14 cellular contexts compared by ENCODE assay signal in the genomic region with DNA sequence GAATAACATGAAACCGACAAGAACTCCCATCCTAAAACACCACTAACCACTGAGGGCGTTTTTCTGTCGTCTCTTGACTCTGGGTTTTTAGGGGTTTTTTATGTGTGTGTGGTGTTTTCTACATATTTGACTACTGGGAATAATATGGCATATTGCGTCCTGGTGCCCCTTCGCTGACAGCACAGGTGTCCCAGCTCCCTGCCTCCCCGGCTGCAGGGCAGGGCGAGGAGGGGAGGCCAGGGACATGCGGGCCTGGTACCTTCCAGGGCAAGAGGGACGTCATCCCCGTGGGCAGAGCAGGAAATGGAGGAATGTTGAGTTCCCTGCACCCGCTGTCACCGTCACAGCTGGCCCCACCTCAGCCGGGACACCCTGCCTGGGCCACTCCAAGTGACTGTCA. TPM values are rescaled to one million over a fixed set of nuclear protein-coding genes. Genes with fewer than 3 reads are reported as not detected.
DNase-seq lines count a peak whose midpoint lies in the region; ATAC-seq and TF ChIP-seq lines count a peak whose summit lies in the region.
"Had no signal": no experiment of that assay in that cellular context is flagged by ENCODE, and none has a peak within 500 bp of the region (broad histone marks: within the 10 kb centered on the region; RNA-seq: fewer than 3 reads in every experiment).

No MANE protein-coding gene starts in this region.

- H3K36me3 Mint-ChIP-seq in memory B cell = no peaks in the 10 kb centered on the region
- H3K36me3 Mint-ChIP-seq in type B pancreatic cell = no peaks in the 10 kb centered on the region
- H3K36me3 Mint-ChIP-seq: immature natural killer cell had no signal

- peaks cover 92% of the 10 kb centered on the region for H3K79me2 ChIP-seq in mammary epithelial cell (ENCODE audit: insufficient read depth, low read length)
- H3K79me2 ChIP-seq in SU-DHL-6 (ENCODE audit: insufficient read depth, low read length) = peaks cover 54% of the 10 kb centered on the region

- peak; percentile 39 for ATAC-seq in memory B cell (ENCODE audit: low read depth)

- CTCF ChIA-PET in mammary epithelial cell (lab: Charles Lee; ENCODE audit: low non-redundant PET) = no interaction called here

- no peaks in the 10 kb centered on the region for H3K27me3 Mint-ChIP-seq in memory B cell
- H3K27me3 Mint-ChIP-seq in type B pancreatic cell = no peaks in the 10 kb centered on the region

- TF ChIP-seq CTCF in mammary epithelial cell (conservative IDR thresholded peaks at IDR 0.05 in 1 of 2, IDR thresholded peaks at IDR 0.05 in 1 of 2; ENCODE audit: extremely low read depth in 1 of 2, insufficient read depth in 1 of 2, low read depth in 1 of 2, low read length in 2 of 2) = no peak
- no peak for TF ChIP-seq CTCF in breast epithelium (IDR thresholded peaks at IDR 0.05)
- no peak for TF ChIP-seq CTCF in SU-DHL-6 (IDR thresholded peaks at IDR 0.05; ENCODE audit: insufficient read depth, low read length, poor library complexity, severe bottlenecking)
- no peak for TF ChIP-seq CTCF in type B pancreatic cell (conservative IDR thresholded peaks at IDR 0.05)

- no peak for TF ChIP-seq POLR2A in breast epithelium (IDR thresholded peaks at IDR 0.05)

- H3K27ac Mint-ChIP-seq in memory B cell (peak overlapping the region; percentile 95), type B pancreatic cell (peak overlapping the region; percentile 94)

- H3K9ac ChIP-seq in mammary epithelial cell (ENCODE audit: insufficient read depth, low read length) (no peak overlapping the region), SU-DHL-6 (ENCODE audit: low read length) (peak overlapping the region; percentile 69)

- H3K27ac ChIP-seq in mammary epithelial cell (ENCODE audit: insufficient read depth, low read depth, low read length) = no peak overlapping the region
- H3K27ac ChIP-seq in breast epithelium = no peak overlapping the region
- peak overlapping the region; percentile 99 for H3K27ac ChIP-seq in SU-DHL-6 (ENCODE audit: low read depth, low read length)
- H3K27ac ChIP-seq: HL-60 had no signal

- H3K4me2 ChIP-seq in mammary epithelial cell (ENCODE audit: insufficient read depth, low read depth, low read length) = peak overlapping the region; percentile 30
- H3K4me2 ChIP-seq in SU-DHL-6 (ENCODE audit: low read depth, low read length, poor library complexity, severe bottlenecking) = peak overlapping the region; percentile 89

- DNase-seq in mammary epithelial cell (no peak), breast epithelium (ENCODE audit: low spot score in 2 of 2) (no peak), memory B cell (ENCODE audit: low spot score in 2 of 2) (no peak), type B pancreatic cell (ENCODE audit: extremely low spot score, unreplicated experiment) (no peak), islet precursor cell (no peak), kidney glomerular epithelial cell (lab: John Stamatoyannopoulos, UW) (no peak), SHP77 treated with DMSO at 0.1 percent for 48 hours (lab: John Stamatoyannopoulos, UW) (no peak)
- DNase-seq: ACHN; dermis blood vessel endothelial cell; immature natural killer cell; nucleus accumbens; stimulated activated CD4-positive, alpha-beta T cell treated with anti-CD3 and anti-CD28 coated beads, Interleukin-12 subunit alpha, Interleukin-12 subunit beta, amount 100 ng/mL, for 4 hours had no signal

- H3K36me3 ChIP-seq in mammary epithelial cell (ENCODE audit: insufficient read depth, low read length) = no peaks in the 10 kb centered on the region
- H3K36me3 ChIP-seq in breast epithelium = no peaks in the 10 kb centered on the region
- H3K36me3 ChIP-seq in SU-DHL-6 (ENCODE audit: low read length) = no peaks in the 10 kb centered on the region

- H3K4me1 Mint-ChIP-seq in memory B cell (peaks cover 63% of the 10 kb centered on the region), type B pancreatic cell (ENCODE audit: unreplicated experiment) (peaks cover 48% of the 10 kb centered on the region)

- H3K4me3 Mint-ChIP-seq in memory B cell (peak overlapping the region; percentile 75), type B pancreatic cell (peak overlapping the region; percentile 59)
- H3K4me3 Mint-ChIP-seq: immature natural killer cell had no signal

- H2AFZ ChIP-seq in mammary epithelial cell (ENCODE audit: low read depth, low read length) (no peak overlapping the region), SU-DHL-6 (ENCODE audit: low read depth, low read length, severe bottlenecking) (no peak overlapping the region)

- H3K4me1 ChIP-seq in mammary epithelial cell (ENCODE audit: insufficient read depth, low read length) (peaks cover 30% of the 10 kb centered on the region), breast epithelium (peaks cover 2 to 10% of the 10 kb centered on the region in 2 donors)

- H3K9me3 ChIP-seq in mammary epithelial cell (replicated peaks; ENCODE audit: insufficient read depth, low read length) (no peaks in the 10 kb centered on the region), breast epithelium (no peaks in the 10 kb centered on the region), SU-DHL-6 (ENCODE audit: insufficient read depth, low read length) (no peaks in the 10 kb centered on the region)

- H3K27me3 ChIP-seq in mammary epithelial cell (ENCODE audit: insufficient read depth, low read length) (no peaks in the 10 kb centered on the region), breast epithelium (no peaks in the 10 kb centered on the region), SU-DHL-6 (ENCODE audit: low read length) (no peaks in the 10 kb centered on the region)

- in situ Hi-C loops in mammary epithelial cell (cut with MboI; ENCODE audit: low sequenced_read_pairs in 2 of 2) = no loop called here

- H3F3A ChIP-seq in SU-DHL-6 (ENCODE audit: insufficient read depth) = peaks cover 55% of the 10 kb centered on the region

- no TSS peak for BruUV-seq in mammary epithelial cell (replicated peaks; lab: Mats Ljungman, UMichigan)

- H4K20me1 ChIP-seq in mammary epithelial cell (ENCODE audit: insufficient read depth, low read length) = peaks cover 13% of the 10 kb centered on the region
- H4K20me1 ChIP-seq in SU-DHL-6 (ENCODE audit: low read depth, low read length) = no peaks in the 10 kb centered on the region

- intact Hi-C loops in mammary epithelial cell (cut with micrococcal nuclease) (no loop called here), breast epithelium (cut with DNase I; ENCODE audit: low total_unique reads) (no loop called here)

- no peak overlapping the region for H3K4me3 ChIP-seq in mammary epithelial cell (replicated peaks in 1 of 3; ENCODE audit: insufficient read depth in 1 of 3, low read depth in 2 of 3, low read length in 3 of 3)
- H3K4me3 ChIP-seq in breast epithelium = no peak overlapping the region
- H3K4me3 ChIP-seq in SU-DHL-6 (ENCODE audit: insufficient read depth, low read length, poor library complexity, severe bottlenecking) = no peak overlapping the region

- dilution Hi-C loops in mammary epithelial cell (cut with HindIII; ENCODE audit: low sequenced_read_pairs) = no loop called here

- H3K9me3 Mint-ChIP-seq in memory B cell (no peaks in the 10 kb centered on the region), type B pancreatic cell (no peaks in the 10 kb centered on the region)
- H3K9me3 Mint-ChIP-seq: immature natural killer cell had no signal

- no peaks in the 10 kb centered on the region for H3K9me2 ChIP-seq in SU-DHL-6 (replicated peaks; ENCODE audit: insufficient read depth, low read length)

- WGBS in mammary epithelial cell (ENCODE audit: low coverage, missing lambda C conversion rate) = 43% methylated on average over 11 of the region's 13 CpGs

RNA-seq across cellular contexts. Expression of gene VAV2, which starts 34.8 kb away (rescaled TPM):
- total RNA-seq in mammary epithelial cell (10 to 100 TPM; 32.5 to 60.1 TPM), breast epithelium (1 to 10 TPM; 5.3 to 9.5 (median 8.8) TPM), type B pancreatic cell (ENCODE audit: low replicate concordance) (39.4 and 54.3 TPM in 2 replicates)
- 29.9 TPM for polyA plus RNA-seq in mammary epithelial cell
- polyA minus RNA-seq in mammary epithelial cell = 65.1 TPM
